25 cellular contexts compared by ENCODE assay signal in genomic region chr7:1452205-1452604, GRCh38. TPM values are rescaled to one million over a fixed set of nuclear protein-coding genes. Genes with fewer than 3 reads are reported as not detected.
DNase-seq lines count a peak whose midpoint lies in the region; ATAC-seq, FAIRE-seq and TF ChIP-seq lines count a peak whose summit lies in the region.
"Had no signal": no experiment of that assay in that cellular context is flagged by ENCODE, and none has a peak within 500 bp of the region (broad histone marks: within the 10 kb centered on the region; RNA-seq: fewer than 3 reads in every experiment).

No MANE protein-coding gene starts in this region.

- DNase-seq in bronchial epithelial cell (ENCODE audit: low read depth) (peak; percentile 60), left kidney (ENCODE audit: low read depth, low spot score) (peak; percentile 83), trophoblast cell (peak in 1 of 2 donors; percentile 16), NCI-H748 (lab: John Stamatoyannopoulos, UW; ENCODE audit: unreplicated experiment) (no peak)
- DNase-seq in natural killer cell treated with Interleukin-12 subunit alpha and Interleukin-12 subunit beta and Interleukin-15 and Interleukin-18, amount 100 ng/mL, for 72 hours (ENCODE audit: low spot score): no peak
- DNase-seq in activated T-helper 1 cell treated with anti-CD3 and anti-CD28 coated beads, Interleukin-12 subunit alpha, Interleukin-12 subunit beta, Interleukin-2, Interleukin-4 antibody, amounts not matched to agents 30 ng/mL and 10 ng/mL and 1 ng/mL, durations not matched to agents 14 hours and 24 hours and 36 hours (ENCODE audit: low spot score): no peak
- DNase-seq: activated CD4-positive, alpha-beta T cell treated with anti-CD3 and anti-CD28 coated beads for 4 hours; BE2C; DMS79 treated with DMSO at 0.1 percent for 48 hours; effector memory CD4-positive, alpha-beta T cell; left cardiac atrium; MG63; mucosa of descending colon; NCI-H1417 treated with DMSO at 0.1 percent for 48 hours; NK-92 treated with Interleukin-12 subunit alpha and Interleukin-12 subunit beta, amount 100 ng/mL, for 24 hours; stimulated activated CD4-positive, alpha-beta T cell treated with anti-CD3 and anti-CD28 coated beads, Interleukin-4, amount 100 ng/mL, for 24 hours; stimulated activated naive CD4-positive, alpha-beta T cell treated with Interleukin-2 at 50 U/mL for 16 hours; T-helper 2 cell; thyroid gland had no signal

- no peak overlapping the region for H3K27ac Mint-ChIP-seq in natural killer cell treated with Interleukin-12 subunit alpha and Interleukin-12 subunit beta and Interleukin-15 and Interleukin-18, amount 100 ng/mL, for 72 hours
- no peak overlapping the region for H3K27ac Mint-ChIP-seq in activated T-helper 1 cell treated with anti-CD3 and anti-CD28 coated beads, Interleukin-12 subunit alpha, Interleukin-12 subunit beta, Interleukin-2, Interleukin-4 antibody, amounts not matched to agents 30 ng/mL and 10 ng/mL and 1 ng/mL, durations not matched to agents 14 hours and 24 hours and 36 hours
- H3K27ac Mint-ChIP-seq: activated naive CD4-positive, alpha-beta T cell treated with anti-CD3 and anti-CD28 coated beads, Interleukin-2, amount 50 U/mL, for 72 hours had no signal

- WGBS in trophoblast cell (ENCODE audit: extremely low coverage, insufficient coverage, insufficient read length): no CpG with 5 or more reads among the region's 19 CpGs

- H3K79me1 ChIP-seq in trophoblast cell (ENCODE audit: low read length): peaks cover 22% of the 10 kb centered on the region

- H4K12ac ChIP-seq in trophoblast cell (ENCODE audit: low read depth, low read length): no peak overlapping the region

- ATAC-seq in natural killer cell treated with Interleukin-12 subunit alpha and Interleukin-12 subunit beta and Interleukin-15 and Interleukin-18, amount 100 ng/mL, for 72 hours: no peak
- ATAC-seq in GM21367 (IDR thresholded peaks at IDR 0.05; ENCODE audit: unreplicated experiment): no peak
- ATAC-seq: A549; activated naive CD4-positive, alpha-beta T cell treated with anti-CD3 and anti-CD28 coated beads, Interleukin-2, amount 50 U/mL, for 72 hours; left cardiac atrium; mucosa of descending colon had no signal

- no peak overlapping the region for H2BK120ac ChIP-seq in trophoblast cell (ENCODE audit: insufficient read depth, low read length, poor library complexity)

- no peak overlapping the region for H3K4me3 ChIP-seq in BLaER1
- H3K4me3 ChIP-seq in bronchial epithelial cell (ENCODE audit: low read depth, low read length): no peak overlapping the region
- H3K4me3 ChIP-seq in trophoblast cell (ENCODE audit: low read depth, low read length): no peak overlapping the region
- H3K4me3 ChIP-seq: A549, MG63, mucosa of descending colon, thyroid gland had no signal

- H3K23ac ChIP-seq in trophoblast cell (ENCODE audit: low read length): no peak overlapping the region

- no peak overlapping the region for H3K14ac ChIP-seq in trophoblast cell (ENCODE audit: low read length)

- H2BK5ac ChIP-seq in trophoblast cell (ENCODE audit: low read depth, low read length, poor library complexity): no peak overlapping the region

- H2AK5ac ChIP-seq in trophoblast cell (ENCODE audit: low read length): no peak overlapping the region

- H3K27me3 ChIP-seq in BLaER1 (peaks cover 7% of the 10 kb centered on the region; the same call in 1 of the 2 replicates), bronchial epithelial cell (ENCODE audit: control insufficient read depth, insufficient read depth, low read length) (no peaks in the 10 kb centered on the region), trophoblast cell (ENCODE audit: insufficient read depth, low read length) (no peaks in the 10 kb centered on the region)
- H3K27me3 ChIP-seq: BE2C, MG63, neutrophil, thyroid gland had no signal

- H3K4me2 ChIP-seq in BLaER1 (peak overlapping the region; percentile 64), trophoblast cell (ENCODE audit: low read length) (no peak overlapping the region)
- H3K4me2 ChIP-seq: A549 had no signal

- H4K8ac ChIP-seq in trophoblast cell (ENCODE audit: low read depth, low read length): peak overlapping the region; percentile 40

- H3K27ac ChIP-seq in BLaER1 (no peak overlapping the region), trophoblast cell (ENCODE audit: low read depth, low read length) (no peak overlapping the region)
- H3K27ac ChIP-seq: A549, neutrophil, thyroid gland had no signal

- H3K4ac ChIP-seq in trophoblast cell (ENCODE audit: low read depth, low read length): no peak overlapping the region

- H2BK12ac ChIP-seq in trophoblast cell (ENCODE audit: low read length): no peak overlapping the region

- no peak for TF ChIP-seq CTCF in bronchial epithelial cell (IDR thresholded peaks at IDR 0.05; ENCODE audit: insufficient read depth, low read length, severe bottlenecking)

- no peaks in the 10 kb centered on the region for H3K9me3 Mint-ChIP-seq in natural killer cell treated with Interleukin-12 subunit alpha and Interleukin-12 subunit beta and Interleukin-15 and Interleukin-18, amount 100 ng/mL, for 72 hours
- no peaks in the 10 kb centered on the region for H3K9me3 Mint-ChIP-seq in activated T-helper 1 cell treated with anti-CD3 and anti-CD28 coated beads, Interleukin-12 subunit alpha, Interleukin-12 subunit beta, Interleukin-2, Interleukin-4 antibody, amounts not matched to agents 30 ng/mL and 10 ng/mL and 1 ng/mL, durations not matched to agents 14 hours and 24 hours and 36 hours
- H3K9me3 Mint-ChIP-seq: activated naive CD4-positive, alpha-beta T cell treated with anti-CD3 and anti-CD28 coated beads, Interleukin-2, amount 50 U/mL, for 72 hours had no signal

- no peaks in the 10 kb centered on the region for H3K4me1 Mint-ChIP-seq in natural killer cell treated with Interleukin-12 subunit alpha and Interleukin-12 subunit beta and Interleukin-15 and Interleukin-18, amount 100 ng/mL, for 72 hours (ENCODE audit: low read depth in 2 of 2)
- H3K4me1 Mint-ChIP-seq in activated T-helper 1 cell treated with anti-CD3 and anti-CD28 coated beads, Interleukin-12 subunit alpha, Interleukin-12 subunit beta, Interleukin-2, Interleukin-4 antibody, amounts not matched to agents 30 ng/mL and 10 ng/mL and 1 ng/mL, durations not matched to agents 14 hours and 24 hours and 36 hours (ENCODE audit: low read depth): no peaks in the 10 kb centered on the region

- H3K36me3 Mint-ChIP-seq in natural killer cell treated with Interleukin-12 subunit alpha and Interleukin-12 subunit beta and Interleukin-15 and Interleukin-18, amount 100 ng/mL, for 72 hours: no peaks in the 10 kb centered on the region
- H3K36me3 Mint-ChIP-seq in activated T-helper 1 cell treated with anti-CD3 and anti-CD28 coated beads, Interleukin-12 subunit alpha, Interleukin-12 subunit beta, Interleukin-2, Interleukin-4 antibody, amounts not matched to agents 30 ng/mL and 10 ng/mL and 1 ng/mL, durations not matched to agents 14 hours and 24 hours and 36 hours (ENCODE audit: low read depth): no peaks in the 10 kb centered on the region
- H3K36me3 Mint-ChIP-seq: activated naive CD4-positive, alpha-beta T cell treated with anti-CD3 and anti-CD28 coated beads, Interleukin-2, amount 50 U/mL, for 72 hours had no signal

- H3K36me3 ChIP-seq in BLaER1 (no peaks in the 10 kb centered on the region), bronchial epithelial cell (ENCODE audit: control insufficient read depth, insufficient read depth, low read length) (peaks cover 15% of the 10 kb centered on the region), trophoblast cell (ENCODE audit: control insufficient read depth in 1 of 2, insufficient read depth in 2 of 2, low read length in 2 of 2) (peaks cover 2 to 3% of the 10 kb centered on the region in 2 experiments)
- H3K36me3 ChIP-seq: BE2C, MG63, thyroid gland had no signal

- no peak overlapping the region for H2AFZ ChIP-seq in trophoblast cell (ENCODE audit: insufficient read depth, low read length, poor library complexity)

- peak overlapping the region; percentile 10 for H3K18ac ChIP-seq in trophoblast cell (ENCODE audit: low read length)

- H3K9ac ChIP-seq in BLaER1 (no peak overlapping the region), trophoblast cell (ENCODE audit: low read length) (no peak overlapping the region)

- H3K9me3 ChIP-seq in BLaER1 (no peaks in the 10 kb centered on the region), trophoblast cell (ENCODE audit: insufficient read depth, low read depth, low read length) (no peaks in the 10 kb centered on the region)
- H3K9me3 ChIP-seq: A549, BE2C, MG63, mucosa of descending colon, neutrophil, thyroid gland had no signal

- peak overlapping the region; percentile 67 for H4K91ac ChIP-seq in trophoblast cell (ENCODE audit: low read depth, low read length)

- H3K79me2 ChIP-seq in trophoblast cell (ENCODE audit: control insufficient read depth, insufficient read depth, low read length, poor library complexity): peaks cover 7% of the 10 kb centered on the region

- H3K27me3 Mint-ChIP-seq in natural killer cell treated with Interleukin-12 subunit alpha and Interleukin-12 subunit beta and Interleukin-15 and Interleukin-18, amount 100 ng/mL, for 72 hours: no peaks in the 10 kb centered on the region
- no peaks in the 10 kb centered on the region for H3K27me3 Mint-ChIP-seq in activated T-helper 1 cell treated with anti-CD3 and anti-CD28 coated beads, Interleukin-12 subunit alpha, Interleukin-12 subunit beta, Interleukin-2, Interleukin-4 antibody, amounts not matched to agents 30 ng/mL and 10 ng/mL and 1 ng/mL, durations not matched to agents 14 hours and 24 hours and 36 hours (ENCODE audit: insufficient read depth)

- 0 out of 2 replicates have a peak, but pooled peaks cover 11% of the 10 kb centered on the region for H4K20me1 ChIP-seq in BLaER1

- intact Hi-C loops in activated T-helper 1 cell treated with anti-CD3 and anti-CD28 coated beads, Interleukin-12 subunit alpha, Interleukin-12 subunit beta, Interleukin-2, Interleukin-4 antibody, amounts not matched to agents 30 ng/mL and 10 ng/mL and 1 ng/mL, durations not matched to agents 14 hours and 24 hours and 36 hours (cut with micrococcal nuclease): no loop called here

- no peak for FAIRE-seq in bronchial epithelial cell (lab: Jason Lieb, UNC)
- FAIRE-seq: A549, GM12891 had no signal

- H3K4me1 ChIP-seq in BLaER1 (peaks cover 47% of the 10 kb centered on the region), trophoblast cell (ENCODE audit: control insufficient read depth in 1 of 2, insufficient read depth in 2 of 2, low read length in 2 of 2) (peaks cover 45% of the 10 kb centered on the region in 2 experiments)
- H3K4me1 ChIP-seq: BE2C had no signal

- no peak overlapping the region for H3K4me3 Mint-ChIP-seq in natural killer cell treated with Interleukin-12 subunit alpha and Interleukin-12 subunit beta and Interleukin-15 and Interleukin-18, amount 100 ng/mL, for 72 hours
- no peak overlapping the region for H3K4me3 Mint-ChIP-seq in activated T-helper 1 cell treated with anti-CD3 and anti-CD28 coated beads, Interleukin-12 subunit alpha, Interleukin-12 subunit beta, Interleukin-2, Interleukin-4 antibody, amounts not matched to agents 30 ng/mL and 10 ng/mL and 1 ng/mL, durations not matched to agents 14 hours and 24 hours and 36 hours

RNA-seq across cellular contexts. Expression of gene MICALL2, which starts 7.1 kb away (rescaled TPM):
- total RNA-seq in bronchial epithelial cell: 13.7 and 14.2 TPM in 2 replicates
- polyA plus RNA-seq in trophoblast cell (2013): 150 and 168 TPM in 2 replicates
- 1 to 10 TPM; 2.0 to 2.1 TPM for total RNA-seq in natural killer cell treated with Interleukin-12 subunit alpha and Interleukin-12 subunit beta and Interleukin-15 and Interleukin-18, amount 100 ng/mL, for 72 hours
- total RNA-seq in activated T-helper 1 cell treated with anti-CD3 and anti-CD28 coated beads, Interleukin-12 subunit alpha, Interleukin-12 subunit beta, Interleukin-2, Interleukin-4 antibody, amounts not matched to agents 30 ng/mL and 10 ng/mL and 1 ng/mL, durations not matched to agents 14 hours and 24 hours and 36 hours: 1.9 and 2.2 TPM in 2 replicates

RNA-seq across cellular contexts. Expression of gene INTS1, which starts 52.0 kb away (rescaled TPM):
- 18.7 and 21.6 TPM in 2 replicates for total RNA-seq in bronchial epithelial cell
- 35.4 and 39.0 TPM in 2 replicates for polyA plus RNA-seq in trophoblast cell (2013)
- 100 to 1,000 TPM in 1 of 2 donors, 10 to 100 TPM in 1; 79.0 to 153 TPM for total RNA-seq in natural killer cell treated with Interleukin-12 subunit alpha and Interleukin-12 subunit beta and Interleukin-15 and Interleukin-18, amount 100 ng/mL, for 72 hours
- 94.3 and 97.9 TPM in 2 replicates for total RNA-seq in activated T-helper 1 cell treated with anti-CD3 and anti-CD28 coated beads, Interleukin-12 subunit alpha, Interleukin-12 subunit beta, Interleukin-2, Interleukin-4 antibody, amounts not matched to agents 30 ng/mL and 10 ng/mL and 1 ng/mL, durations not matched to agents 14 hours and 24 hours and 36 hours

Comparison
In these comparisons a context has a peak if more than half of its experiments do, and no peak if none do; other contexts are left out.
1. DNase-seq: peak in bronchial epithelial cell (single experiment) and left kidney (single experiment); none in natural killer cell treated with Interleukin-12 subunit alpha and Interleukin-12 subunit beta and Interleukin-15 and Interleukin-18, amount 100 ng/mL, for 72 hours (single experiment), activated T-helper 1 cell treated with anti-CD3 and anti-CD28 coated beads, Interleukin-12 subunit alpha, Interleukin-12 subunit beta, Interleukin-2, Interleukin-4 antibody, amounts not matched to agents 30 ng/mL and 10 ng/mL and 1 ng/mL, durations not matched to agents 14 hours and 24 hours and 36 hours (single experiment) and NCI-H748 (single experiment).